17 cellular contexts compared by ENCODE assay signal in the genomic region with DNA sequence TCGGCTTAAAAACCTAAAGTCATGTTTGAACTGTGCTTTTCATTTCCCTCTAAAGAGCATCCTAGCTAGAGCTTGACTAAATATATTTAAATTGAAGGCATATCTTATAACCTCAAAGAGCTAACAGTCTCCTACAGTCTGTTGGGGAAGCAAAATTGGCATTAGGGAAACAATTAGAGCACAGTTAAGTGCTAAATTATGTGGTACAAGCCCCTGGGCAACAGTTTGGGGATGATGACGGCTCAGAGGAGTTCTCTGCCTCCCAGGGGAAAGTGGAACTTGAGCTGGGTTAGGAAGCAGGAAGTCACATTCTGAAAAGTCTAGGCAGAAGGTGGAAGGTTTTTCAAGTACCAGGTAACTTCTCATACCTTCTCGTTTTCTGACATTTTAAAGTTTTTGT. TPM values are rescaled to one million over a fixed set of nuclear protein-coding genes. Genes with fewer than 3 reads are reported as not detected.
A peak's percentile ranks its signal among the peaks of the same experiment; 100 is the strongest.
DNase-seq lines count a peak whose midpoint lies in the region; ATAC-seq, FAIRE-seq and TF ChIP-seq lines count a peak whose summit lies in the region.
"Had no signal": no experiment of that assay in that cellular context is flagged by ENCODE, and none has a peak within 500 bp of the region (broad histone marks: within the 10 kb centered on the region; RNA-seq: fewer than 3 reads in every experiment).

No MANE protein-coding gene starts in this region.

- H3K9me3 ChIP-seq in HEK293 (ENCODE audit: control insufficient read depth, insufficient read depth, low read depth, low read length) (no peaks in the 10 kb centered on the region), Peyer's patch (no peaks in the 10 kb centered on the region), pancreas (no peaks in the 10 kb centered on the region)

- H3K27me3 ChIP-seq in Peyer's patch (no peaks in the 10 kb centered on the region), pancreas (peaks cover 0 to 3% (median 0%) of the 10 kb centered on the region in 4 donors)

- WGBS in pancreas, 2 donors, result 73 to 76% methylated on average over 3 of the region's 3 CpGs

- intact Hi-C loops in pancreas (cut with DNase I), result loop anchor here in 1 of 3 donors (10.0 kb wide), 1 partner anchor 166 kb away; no protein-coding TSS in a partner anchor

- H3K27ac ChIP-seq in HEK293 (ENCODE audit: extremely low read depth, low read depth, low read length), result no peak overlapping the region
- H3K27ac ChIP-seq in Peyer's patch, result peak overlapping the region in 3 of 4 donors; percentile 26 to 71 (median 56)
- H3K27ac ChIP-seq in pancreas, result no peak overlapping the region

- no peaks in the 10 kb centered on the region for H3K36me3 ChIP-seq in HEK293 (ENCODE audit: control insufficient read depth in 2 of 2, insufficient read depth in 1 of 2, low read length in 2 of 2)
- no peaks in the 10 kb centered on the region for H3K36me3 ChIP-seq in Peyer's patch
- no peaks in the 10 kb centered on the region for H3K36me3 ChIP-seq in pancreas

- H3K4me1 ChIP-seq in HEK293 (ENCODE audit: control insufficient read depth, insufficient read depth, low read length) (peaks cover 28% of the 10 kb centered on the region), Peyer's patch (peaks cover 0 to 6% (median 0%) of the 10 kb centered on the region in 4 donors), pancreas (no peaks in the 10 kb centered on the region)

- DNase-seq in ELF-1 (ENCODE audit: low read depth, low spot score), result peak; percentile 43
- no peak for DNase-seq in Peyer's patch
- peak; percentile 50 for DNase-seq in foreskin melanocyte
- DNase-seq in pancreas, result no peak
- no peak for DNase-seq in NCI-H2171 (lab: John Stamatoyannopoulos, UW)
- DNase-seq: C1 segment of cervical spinal cord; Calu3; CD4-positive, alpha-beta T cell; DMS79; H7; IMR-90 had no signal

- ATAC-seq in GM18870 (IDR thresholded peaks at IDR 0.05; ENCODE audit: unreplicated experiment) (no peak), pancreas (no peak)

- POLR2A ChIA-PET in HEK293 (lab: Yijun Ruan, JAX), result interaction anchor here (0.7 kb wide), 2 partner anchors 19 to 166 kb away, joined by 3 read pairs; a partner anchor contains a TSS

- H3K4me3 ChIP-seq in HEK293 (ENCODE audit: low read depth, low read length), result no peak overlapping the region
- no peak overlapping the region for H3K4me3 ChIP-seq in Peyer's patch
- no peak overlapping the region for H3K4me3 ChIP-seq in pancreas

- TF ChIP-seq POLR2A in Peyer's patch (IDR thresholded peaks at IDR 0.05), result no peak

- CTCF ChIA-PET in HEK293 (lab: Yijun Ruan, JAX), result interaction anchor here (0.6 to 5.3 kb wide), 3 partner anchors 14 to 225 kb away, joined by 3 to 39 read pairs (median 3); no protein-coding TSS in a partner anchor

- no peak for TF ChIP-seq CTCF in HEK293 (tag by site-specific recombination; IDR thresholded peaks at IDR 0.05)
- no peak for TF ChIP-seq CTCF in Peyer's patch (IDR thresholded peaks at IDR 0.05)
- TF ChIP-seq CTCF in pancreas (IDR thresholded peaks at IDR 0.05), result no peak

- FAIRE-seq in pancreas (lab: Jason Lieb, UNC), result no peak
- FAIRE-seq: A204.1, G401.6, GM12892, GM19239 had no signal

TF ChIP-seq in HEK293, 187 proteins besides CTCF, POLR2A, EP300 and RAD21:
- TF ChIP-seq FEZF1 (tag by site-specific recombination; IDR thresholded peaks at IDR 0.05) (peak; percentile 23; the same call in 1 of the 2 replicates), OSR2 (tag by site-specific recombination; IDR thresholded peaks at IDR 0.05) (peak; percentile 55), YY2 (tag by site-specific recombination; IDR thresholded peaks at IDR 0.05) (no peak), SP7 (tag by site-specific recombination; IDR thresholded peaks at IDR 0.05) (0 out of 2 replicates have a peak, but pooled peaks have one; percentile 13), MZF1 (tag by site-specific recombination; IDR thresholded peaks at IDR 0.05; ENCODE audit: borderline replicate concordance) (peak; percentile 35; the same call in 1 of the 2 replicates), ZNF658 (tag by site-specific recombination; IDR thresholded peaks at IDR 0.05) (no peak), TRIM28 (IDR thresholded peaks at IDR 0.05; ENCODE audit: borderline replicate concordance, low read length) (peak; percentile 61; the same call in 1 of the 2 replicates), GLIS1 (tag by site-specific recombination; IDR thresholded peaks at IDR 0.05) (peak; percentile 92)
- TF ChIP-seq, protein P1, sequence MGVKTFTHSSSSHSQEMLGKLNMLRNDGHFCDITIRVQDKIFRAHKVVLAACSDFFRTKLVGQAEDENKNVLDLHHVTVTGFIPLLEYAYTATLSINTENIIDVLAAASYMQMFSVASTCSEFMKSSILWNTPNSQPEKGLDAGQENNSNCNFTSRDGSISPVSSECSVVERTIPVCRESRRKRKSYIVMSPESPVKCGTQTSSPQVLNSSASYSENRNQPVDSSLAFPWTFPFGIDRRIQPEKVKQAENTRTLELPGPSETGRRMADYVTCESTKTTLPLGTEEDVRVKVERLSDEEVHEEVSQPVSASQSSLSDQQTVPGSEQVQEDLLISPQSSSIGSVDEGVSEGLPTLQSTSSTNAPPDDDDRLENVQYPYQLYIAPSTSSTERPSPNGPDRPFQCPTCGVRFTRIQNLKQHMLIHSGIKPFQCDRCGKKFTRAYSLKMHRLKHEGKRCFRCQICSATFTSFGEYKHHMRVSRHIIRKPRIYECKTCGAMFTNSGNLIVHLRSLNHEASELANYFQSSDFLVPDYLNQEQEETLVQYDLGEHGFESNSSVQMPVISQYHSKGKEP (tag by site-specific recombination; IDR thresholded peaks at IDR 0.05), result 0 out of 2 replicates have a peak, but pooled peaks have one; percentile 18
- TF ChIP-seq, protein P2, sequence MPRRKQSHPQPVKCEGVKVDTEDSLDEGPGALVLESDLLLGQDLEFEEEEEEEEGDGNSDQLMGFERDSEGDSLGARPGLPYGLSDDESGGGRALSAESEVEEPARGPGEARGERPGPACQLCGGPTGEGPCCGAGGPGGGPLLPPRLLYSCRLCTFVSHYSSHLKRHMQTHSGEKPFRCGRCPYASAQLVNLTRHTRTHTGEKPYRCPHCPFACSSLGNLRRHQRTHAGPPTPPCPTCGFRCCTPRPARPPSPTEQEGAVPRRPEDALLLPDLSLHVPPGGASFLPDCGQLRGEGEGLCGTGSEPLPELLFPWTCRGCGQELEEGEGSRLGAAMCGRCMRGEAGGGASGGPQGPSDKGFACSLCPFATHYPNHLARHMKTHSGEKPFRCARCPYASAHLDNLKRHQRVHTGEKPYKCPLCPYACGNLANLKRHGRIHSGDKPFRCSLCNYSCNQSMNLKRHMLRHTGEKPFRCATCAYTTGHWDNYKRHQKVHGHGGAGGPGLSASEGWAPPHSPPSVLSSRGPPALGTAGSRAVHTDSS (tag by site-specific recombination; IDR thresholded peaks at IDR 0.05), result no peak

RNA-seq across cellular contexts. Expression of a gene that starts 18.6 kb away (rescaled TPM):
- total RNA-seq in Peyer's patch (100 to 1,000 TPM in 2 of 4 donors, 10 to 100 TPM in 2; 78.4 to 141 (median 110) TPM), pancreas (10 to 100 TPM in 4 of 6 donors, 1 to 10 TPM in 2; 8.0 to 34.0 (median 14.1) TPM)
- 10 to 100 TPM in 1 of 2 donors, 1 to 10 TPM in 1; 9.6 to 27.1 TPM for polyA plus RNA-seq in pancreas

Comparison
In these comparisons a context has a peak if more than half of its experiments do, and no peak if none do; other contexts are left out.
1. DNase-seq: peak in ELF-1 (single experiment) and foreskin melanocyte (single experiment); none in Peyer's patch (0 of 3), pancreas (0 of 6) and NCI-H2171 (single experiment).
2. H3K27ac ChIP-seq: peak in Peyer's patch (3 of 4); none in HEK293 (single experiment) and pancreas (0 of 4).